ENCODE assay signal across 13 cellular contexts in the genomic region with DNA sequence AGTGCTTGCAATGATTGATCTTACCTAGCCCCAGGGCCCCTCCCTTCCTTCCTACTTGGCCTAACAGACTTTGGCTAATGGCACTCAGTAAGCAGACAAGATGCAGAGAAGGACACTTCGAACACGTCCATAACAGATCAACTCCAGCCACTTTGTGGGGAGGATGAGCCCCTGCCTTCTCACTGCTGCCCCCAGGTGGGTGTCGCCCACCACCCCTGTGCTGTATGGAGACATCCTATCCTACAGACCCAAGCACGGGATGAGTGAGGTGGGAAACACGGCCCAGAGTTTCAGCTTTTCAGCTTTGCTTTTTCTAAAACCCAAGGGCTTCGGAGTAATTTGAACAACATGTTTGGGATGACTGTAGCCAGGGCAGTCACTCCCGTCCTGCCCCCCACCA. TPM values are rescaled to one million over a fixed set of nuclear protein-coding genes. Genes with fewer than 3 reads are reported as not detected.
DNase-seq lines count a peak whose midpoint lies in the region; ATAC-seq and TF ChIP-seq lines count a peak whose summit lies in the region.
"Had no signal": no experiment of that assay in that cellular context is flagged by ENCODE, and none has a peak within 500 bp of the region (broad histone marks: within the 10 kb centered on the region; RNA-seq: fewer than 3 reads in every experiment).

No MANE protein-coding gene starts in this region.

- peak overlapping the region; percentile 5 for H3K4me3 Mint-ChIP-seq in activated naive CD8-positive, alpha-beta T cell
- no peak overlapping the region for H3K4me3 Mint-ChIP-seq in activated naive CD8-positive, alpha-beta T cell treated with anti-CD3 and anti-CD28 coated beads for 36 hours
- no peak overlapping the region for H3K4me3 Mint-ChIP-seq in T-helper 17 cell
- H3K4me3 Mint-ChIP-seq: T-helper 1 cell treated with Interleukin-12 subunit alpha and Interleukin-12 subunit beta and Interleukin-4 antibody, amounts not matched to agents 30 μg/mL and 1 μg/mL, for 36 hours had no signal

- H3K9me3 ChIP-seq in T-helper 17 cell (ENCODE audit: control insufficient read depth, low read length, poor library complexity, severe bottlenecking) (no peaks in the 10 kb centered on the region), fibroblast of lung (ENCODE audit: control insufficient read depth, insufficient read depth, low read depth, low read length) (no peaks in the 10 kb centered on the region), tibial artery (no peaks in the 10 kb centered on the region)
- H3K9me3 ChIP-seq: heart right ventricle, neutrophil had no signal

- peaks cover 57% of the 10 kb centered on the region for H3K4me1 Mint-ChIP-seq in activated naive CD8-positive, alpha-beta T cell (ENCODE audit: low read depth)
- H3K4me1 Mint-ChIP-seq in activated naive CD8-positive, alpha-beta T cell treated with anti-CD3 and anti-CD28 coated beads for 36 hours: peaks cover 65% of the 10 kb centered on the region
- peaks cover 54% of the 10 kb centered on the region for H3K4me1 Mint-ChIP-seq in T-helper 17 cell

- peaks cover 14% of the 10 kb centered on the region for H3K4me1 ChIP-seq in fibroblast of lung (ENCODE audit: control insufficient read depth, extremely low read depth, insufficient read depth, low read length)
- peaks cover 0 to 59% (median 19%) of the 10 kb centered on the region in 4 donors for H3K4me1 ChIP-seq in tibial artery

- intact Hi-C loops in tibial artery (cut with DNase I; ENCODE audit: low total_unique reads): loop anchor here (10.0 kb wide), 1 partner anchor 65 kb away; no protein-coding TSS in a partner anchor

- H3K27ac ChIP-seq in fibroblast of lung (ENCODE audit: insufficient read depth, low read length): peak overlapping the region; percentile 12
- H3K27ac ChIP-seq in tibial artery: peak overlapping the region; percentile 47 to 93
- H3K27ac ChIP-seq: neutrophil had no signal

- no peaks in the 10 kb centered on the region for H4K20me1 ChIP-seq in fibroblast of lung (ENCODE audit: control insufficient read depth, extremely low read depth, insufficient read depth, low read length)

- no peak for ATAC-seq in T-helper 17 cell
- ATAC-seq in HG03571 (IDR thresholded peaks at IDR 0.05; ENCODE audit: unreplicated experiment): no peak
- no peak for ATAC-seq in GM21528 (IDR thresholded peaks at IDR 0.05; ENCODE audit: low FRiP score, unreplicated experiment)

- peaks cover 9% of the 10 kb centered on the region for H3K36me3 Mint-ChIP-seq in activated naive CD8-positive, alpha-beta T cell
- H3K36me3 Mint-ChIP-seq in activated naive CD8-positive, alpha-beta T cell treated with anti-CD3 and anti-CD28 coated beads for 36 hours: peaks cover 62% of the 10 kb centered on the region
- H3K36me3 Mint-ChIP-seq in T-helper 17 cell (ENCODE audit: low read depth): peaks cover 4% of the 10 kb centered on the region

- H3K36me3 ChIP-seq in fibroblast of lung (ENCODE audit: control insufficient read depth, insufficient read depth, low read length): no peaks in the 10 kb centered on the region
- H3K36me3 ChIP-seq in tibial artery: no peaks in the 10 kb centered on the region
- H3K36me3 ChIP-seq: heart right ventricle, neutrophil had no signal

- H3K27me3 ChIP-seq in fibroblast of lung (ENCODE audit: control insufficient read depth, insufficient read depth, low read length) (no peaks in the 10 kb centered on the region), tibial artery (no peaks in the 10 kb centered on the region)
- H3K27me3 ChIP-seq: heart right ventricle had no signal

- H3K27ac Mint-ChIP-seq in activated naive CD8-positive, alpha-beta T cell: no peak overlapping the region
- no peak overlapping the region for H3K27ac Mint-ChIP-seq in activated naive CD8-positive, alpha-beta T cell treated with anti-CD3 and anti-CD28 coated beads for 36 hours
- peak overlapping the region; percentile 83 for H3K27ac Mint-ChIP-seq in T-helper 17 cell
- H3K27ac Mint-ChIP-seq: T-helper 1 cell treated with Interleukin-12 subunit alpha and Interleukin-12 subunit beta and Interleukin-4 antibody, amounts not matched to agents 30 μg/mL and 1 μg/mL, for 36 hours had no signal

- H3K4me2 ChIP-seq in fibroblast of lung (ENCODE audit: extremely low read depth, insufficient read depth, low read length): no peak overlapping the region

- H3K9ac ChIP-seq in fibroblast of lung (ENCODE audit: insufficient read depth, low read length): no peak overlapping the region

- H3K79me2 ChIP-seq in fibroblast of lung (ENCODE audit: control insufficient read depth, insufficient read depth, low read length): peaks cover 91% of the 10 kb centered on the region

- TF ChIP-seq CTCF in fibroblast of lung (conservative IDR thresholded peaks at IDR 0.05 in 1 of 2, IDR thresholded peaks at IDR 0.05 in 1 of 2; ENCODE audit: low read depth in 1 of 2, low read length in 2 of 2): peak in 1 of 2 donors; percentile 13
- TF ChIP-seq CTCF in tibial artery (IDR thresholded peaks at IDR 0.05): no peak

- H2AFZ ChIP-seq in fibroblast of lung (ENCODE audit: low read length): no peak overlapping the region

- H3K4me3 ChIP-seq in fibroblast of lung (replicated peaks in 1 of 4; ENCODE audit: control extremely low read depth in 1 of 4, insufficient read depth in 1 of 4, low read depth in 3 of 4, low read length in 4 of 4): no peak overlapping the region
- no peak overlapping the region for H3K4me3 ChIP-seq in tibial artery
- H3K4me3 ChIP-seq: heart right ventricle had no signal

- H3K9me3 Mint-ChIP-seq in activated naive CD8-positive, alpha-beta T cell (ENCODE audit: low read depth): no peaks in the 10 kb centered on the region
- H3K9me3 Mint-ChIP-seq in activated naive CD8-positive, alpha-beta T cell treated with anti-CD3 and anti-CD28 coated beads for 36 hours: no peaks in the 10 kb centered on the region
- H3K9me3 Mint-ChIP-seq: T-helper 1 cell treated with Interleukin-12 subunit alpha and Interleukin-12 subunit beta and Interleukin-4 antibody, amounts not matched to agents 30 μg/mL and 1 μg/mL, for 36 hours had no signal

- no peaks in the 10 kb centered on the region for H3K27me3 Mint-ChIP-seq in activated naive CD8-positive, alpha-beta T cell
- H3K27me3 Mint-ChIP-seq in activated naive CD8-positive, alpha-beta T cell treated with anti-CD3 and anti-CD28 coated beads for 36 hours: no peaks in the 10 kb centered on the region
- H3K27me3 Mint-ChIP-seq in T-helper 17 cell: no peaks in the 10 kb centered on the region

- no peak for DNase-seq in activated naive CD8-positive, alpha-beta T cell treated with anti-CD3 and anti-CD28 coated beads for 36 hours
- DNase-seq in T-helper 17 cell (no peak), fibroblast of lung (ENCODE audit: low read depth in 2 of 2) (no peak), tibial artery (no peak), NCI-H1930 (lab: John Stamatoyannopoulos, UW) (no peak)
- DNase-seq: heart right ventricle, KBM-7, NCI-H187 had no signal

RNA-seq across cellular contexts. Expression of a gene that starts 5.5 kb away (rescaled TPM):
- 100 to 1,000 TPM; 152 to 155 TPM for total RNA-seq in activated naive CD8-positive, alpha-beta T cell treated with anti-CD3 and anti-CD28 coated beads for 36 hours
- total RNA-seq in T-helper 17 cell (10 to 100 TPM; 15.5 to 28.3 TPM), fibroblast of lung (18.0 and 26.6 TPM in 2 replicates)
- polyA plus RNA-seq in fibroblast of lung: 15.4 and 20.5 TPM in 2 replicates
- 21.2 and 23.7 TPM in 2 replicates for polyA plus RNA-seq in fibroblast of lung (2012)
- 83.6 and 99.7 TPM in 2 replicates for polyA minus RNA-seq in fibroblast of lung (ENCODE audit: low replicate concordance)
